ENCODE assay signal across 9 cellular contexts in the genomic region with DNA sequence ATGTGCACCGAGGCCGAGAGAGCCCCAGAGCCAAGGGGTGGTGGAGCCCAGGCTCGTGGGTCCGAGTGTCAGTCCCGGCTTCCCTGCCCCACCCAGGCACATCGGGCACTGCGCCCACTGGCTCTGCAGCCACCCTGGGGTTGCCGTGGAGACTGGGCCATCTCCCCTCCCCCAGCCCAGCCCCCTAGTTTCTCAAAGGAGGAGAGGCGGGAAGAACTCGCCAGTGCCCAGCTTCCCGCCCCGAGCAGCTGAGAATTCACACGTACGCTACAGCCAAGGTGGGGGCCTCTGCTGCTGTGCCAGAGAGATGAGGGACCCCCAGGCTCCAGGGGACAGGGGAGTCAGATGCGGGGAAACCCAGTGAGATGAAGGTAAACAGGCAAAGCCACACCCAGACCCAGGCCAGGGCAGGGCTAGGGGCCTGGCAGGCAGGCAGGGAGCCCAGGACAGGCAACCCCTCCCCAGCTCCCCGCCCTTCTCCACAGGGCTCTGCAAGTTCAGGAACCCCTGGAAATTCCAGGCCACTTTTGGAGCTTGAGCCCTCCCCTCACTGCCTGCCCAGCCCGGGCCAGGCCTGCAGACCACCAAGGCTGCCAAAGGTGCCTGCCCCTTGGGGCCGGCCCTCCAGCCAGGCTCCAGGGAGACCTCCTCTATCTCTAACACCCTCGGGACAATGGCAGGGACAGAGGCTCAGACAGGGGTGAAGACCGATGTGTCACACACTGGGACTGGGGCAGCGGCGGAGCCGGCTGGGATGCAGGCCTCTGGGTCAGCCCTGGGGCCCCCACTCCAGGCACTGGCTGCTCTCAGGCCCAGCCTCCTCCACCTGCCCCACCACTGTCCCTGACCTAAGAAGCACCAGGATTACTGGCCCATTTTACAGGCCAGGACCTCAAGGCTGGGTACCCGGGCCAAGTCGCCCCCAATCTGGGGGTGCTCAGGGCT. TPM values are rescaled to one million over a fixed set of nuclear protein-coding genes. Genes with fewer than 3 reads are reported as not detected.
A peak's percentile ranks its signal among the peaks of the same experiment; 100 is the strongest.
DNase-seq lines count a peak whose midpoint lies in the region; FAIRE-seq and TF ChIP-seq lines count a peak whose summit lies in the region.
"Had no signal": no experiment of that assay in that cellular context is flagged by ENCODE, and none has a peak within 500 bp of the region (broad histone marks: within the 10 kb centered on the region; RNA-seq: fewer than 3 reads in every experiment).

No MANE protein-coding gene starts in this region.

- peak overlapping the region; percentile 95 for H2AK5ac ChIP-seq in H1 (ENCODE audit: low read depth, low read length)
- peak overlapping the region; percentile 85 for H2AK5ac ChIP-seq in mesenchymal stem cell (ENCODE audit: low read length, severe bottlenecking)

- H3K23ac ChIP-seq in H1 (ENCODE audit: insufficient read length) (no peak overlapping the region), mesenchymal stem cell (ENCODE audit: low read length in 2 of 2) (no peak overlapping the region)

- peak overlapping the region; percentile 92 for H3K27ac ChIP-seq in H1 (ENCODE audit: low read depth, low read length)
- H3K27ac ChIP-seq in mesenchymal stem cell (ENCODE audit: low read length, poor library complexity, severe bottlenecking): peak overlapping the region; percentile 75
- peak overlapping the region; percentile 55 to 97 (median 88) for H3K27ac ChIP-seq in transverse colon

- peaks cover 10 to 76% (median 63%) of the 10 kb centered on the region in 4 experiments for H3K4me1 ChIP-seq in H1 (replicated peaks in 1 of 4; ENCODE audit: control insufficient read depth in 3 of 4, insufficient read depth in 4 of 4, low read length in 3 of 4)
- H3K4me1 ChIP-seq in mesenchymal stem cell (ENCODE audit: control insufficient read depth, insufficient read depth, low read depth, low read length): peaks cover 90% of the 10 kb centered on the region
- H3K4me1 ChIP-seq in transverse colon: peaks cover 52 to 85% (median 58%) of the 10 kb centered on the region in 4 donors

- no peak overlapping the region for H3K14ac ChIP-seq in H1 (ENCODE audit: insufficient read length)
- H3K14ac ChIP-seq in mesenchymal stem cell (ENCODE audit: low read length in 2 of 2): no peak overlapping the region

- H3K4me2 ChIP-seq in H1 (ENCODE audit: insufficient read depth in 1 of 2, low read depth in 2 of 2, low read length in 2 of 2) (peak overlapping the region; percentile 51 to 62), mesenchymal stem cell (ENCODE audit: low read length, poor library complexity, severe bottlenecking) (no peak overlapping the region)

- peaks cover 7 to 20% of the 10 kb centered on the region in 2 experiments for H4K20me1 ChIP-seq in H1 (replicated peaks in 1 of 2; ENCODE audit: control insufficient read depth in 1 of 2, insufficient read depth in 2 of 2, low read length in 2 of 2)

- H2BK5ac ChIP-seq in H1 (ENCODE audit: low read depth, low read length): peak overlapping the region; percentile 99
- no peak overlapping the region for H2BK5ac ChIP-seq in mesenchymal stem cell (ENCODE audit: low read depth, low read length, poor library complexity, severe bottlenecking)

- WGBS in H1 (ENCODE audit: extremely low coverage in 1 of 2, insufficient coverage in 1 of 2, insufficient read length in 1 of 2, insufficient replicate concordance in 2 of 2, low coverage in 1 of 2, low lambda C conversion rate in 2 of 2, missing lambda C conversion rate in 1 of 2), 2 experiments: 56% methylated on average over 18 of the region's 25 CpGs; no CpG with 5 or more reads in 1 of the 2 experiments
- 73% methylated on average over 25 of the region's 25 CpGs for WGBS in mesenchymal stem cell
- 49% methylated on average over 22 of the region's 25 CpGs; no CpG with 5 or more reads in 1 of the 2 donors for WGBS in transverse colon (ENCODE audit: low coverage in 1 of 2), 2 donors

- H2BK20ac ChIP-seq in H1 (ENCODE audit: low read length): peak overlapping the region; percentile 90

- no peak for TF ChIP-seq RAD21 in H1 (IDR thresholded peaks at IDR 0.05 in 1 of 2, conservative IDR thresholded peaks at IDR 0.05 in 1 of 2; ENCODE audit: low read depth in 2 of 2, low read length in 2 of 2)

- H3K79me1 ChIP-seq in H1 (ENCODE audit: low read depth, low read length) (peaks cover 22% of the 10 kb centered on the region), mesenchymal stem cell (replicated peaks; ENCODE audit: low read length, poor library complexity, severe bottlenecking) (peaks cover 4% of the 10 kb centered on the region)

- H3K36me3 ChIP-seq in H1 (ENCODE audit: control insufficient read depth in 2 of 4, insufficient read depth in 4 of 4, low read length in 3 of 4) (peaks cover 0 to 19% (median 2%) of the 10 kb centered on the region in 4 experiments; a peak in 3 of 8 replicates), mesenchymal stem cell (ENCODE audit: control insufficient read depth in 1 of 2, insufficient read depth in 2 of 2, low read depth in 1 of 2, low read length in 2 of 2) (peaks cover 0 to 87% of the 10 kb centered on the region in 2 experiments), transverse colon (no peaks in the 10 kb centered on the region)

- H4K91ac ChIP-seq in H1 (replicated peaks; ENCODE audit: insufficient read length, low read length) (peak overlapping the region; percentile 95), mesenchymal stem cell (ENCODE audit: low read length) (no peak overlapping the region)

- H3K9ac ChIP-seq in H1 (replicated peaks in 1 of 4; ENCODE audit: extremely low read depth in 1 of 4, low read depth in 3 of 4, low read length in 3 of 4): peak overlapping the region in 2 of 4 experiments; percentile 51 to 52; a peak in 5 of 7 replicates
- no peak overlapping the region for H3K9ac ChIP-seq in mesenchymal stem cell (ENCODE audit: low read length)

- FAIRE-seq in H1 (lab: Jason Lieb, UNC): no peak

- H2BK15ac ChIP-seq in H1 (ENCODE audit: low read length) (no peak overlapping the region; the same call in 1 of the 2 replicates), mesenchymal stem cell (ENCODE audit: low read depth, poor library complexity, severe bottlenecking) (peak overlapping the region; percentile 28)

- H3K4me3 ChIP-seq in H1 (ENCODE audit: extremely low read depth in 1 of 4, insufficient read depth in 2 of 4, low read depth in 3 of 4, low read length in 4 of 4) (peak overlapping the region in 1 of 4 experiments; percentile 34; a peak in 1 of 8 replicates), mesenchymal stem cell (ENCODE audit: insufficient read depth in 1 of 2, low read depth in 1 of 2, low read length in 2 of 2) (no peak overlapping the region), transverse colon (no peak overlapping the region)

- no peak for TF ChIP-seq CTCF in H1 (IDR thresholded peaks at IDR 0.05; ENCODE audit: control extremely low read depth in 1 of 3, insufficient read depth in 1 of 3, low read depth in 1 of 3, low read length in 3 of 3)
- TF ChIP-seq CTCF in transverse colon (IDR thresholded peaks at IDR 0.05): no peak

- POLR2A ChIA-PET in H1 (lab: Charles Lee; ENCODE audit: partially characterized antibody): interaction anchor here (0.7 to 12.6 kb wide), 13 partner anchors 6 to 60 kb away, joined by 3 to 213 read pairs (median 4); partner anchors contain the start of genes ADRM1 and RPS21

- H4K8ac ChIP-seq in H1 (ENCODE audit: extremely low read depth, insufficient read depth, low read length) (peak overlapping the region; percentile 99), mesenchymal stem cell (ENCODE audit: low read length) (peak overlapping the region; percentile 28)

- H2BK12ac ChIP-seq in H1 (ENCODE audit: low read depth, low read length) (peak overlapping the region; percentile 82), mesenchymal stem cell (ENCODE audit: low read length in 2 of 2) (peak overlapping the region in 1 of 2 experiments; percentile 45)

- H3K18ac ChIP-seq in H1 (ENCODE audit: extremely low read depth, low read length) (peak overlapping the region; percentile 93), mesenchymal stem cell (ENCODE audit: low read depth in 1 of 2, low read length in 2 of 2) (no peak overlapping the region)

- H2BK120ac ChIP-seq in H1 (replicated peaks; ENCODE audit: low read depth, low read length) (peak overlapping the region; percentile 80), mesenchymal stem cell (ENCODE audit: low read depth, low read length) (no peak overlapping the region)

- H3K79me2 ChIP-seq in H1 (ENCODE audit: control insufficient read depth in 1 of 2, insufficient read depth in 2 of 2, low read length in 2 of 2): peaks cover 13 to 82% of the 10 kb centered on the region in 2 experiments; a peak in 3 of 4 replicates

- CTCF ChIA-PET in H1 (lab: Charles Lee; ENCODE audit: partially characterized antibody): interaction anchor here (1.1 to 10.9 kb wide), 3 partner anchors 9 to 20 kb away, joined by 3 to 212 read pairs (median 5); partner anchors contain the start of gene RPS21

- H2AFZ ChIP-seq in H1 (ENCODE audit: low read length) (no peak overlapping the region), mesenchymal stem cell (ENCODE audit: low read depth, low read length) (no peak overlapping the region)

- intact Hi-C loops in transverse colon (cut with DNase I; ENCODE audit: low total_unique reads): no loop called here

- no peaks in the 10 kb centered on the region for H3K9me3 ChIP-seq in H1 (ENCODE audit: insufficient read depth in 2 of 2, low read depth in 1 of 2, low read length in 1 of 2)
- H3K9me3 ChIP-seq in mesenchymal stem cell (ENCODE audit: control insufficient read depth, low read length): no peaks in the 10 kb centered on the region
- no peaks in the 10 kb centered on the region for H3K9me3 ChIP-seq in transverse colon

- H3K4ac ChIP-seq in H1 (replicated peaks; ENCODE audit: insufficient read length, low read depth, low read length) (peak overlapping the region; percentile 97), mesenchymal stem cell (ENCODE audit: low read depth in 1 of 2, low read length in 2 of 2) (no peak overlapping the region)

- TF ChIP-seq EP300 in H1 (IDR thresholded peaks at IDR 0.05; ENCODE audit: borderline replicate concordance in 1 of 2, low read depth in 2 of 2, low read length in 2 of 2): no peak
- TF ChIP-seq EP300 in transverse colon (IDR thresholded peaks at IDR 0.05; ENCODE audit: low read depth): no peak

- TF ChIP-seq POLR2A in H1 (IDR thresholded peaks at IDR 0.05; ENCODE audit: control extremely low read depth in 1 of 2, low read depth in 2 of 2, low read length in 2 of 2): no peak; a peak in 1 of 3 replicates
- no peak for TF ChIP-seq POLR2A in transverse colon (IDR thresholded peaks at IDR 0.05)

- DNase-seq in NCI-H69 (lab: John Stamatoyannopoulos, UW) (peak; percentile 73), H1 (ENCODE audit: low read depth in 1 of 2, low spot score in 2 of 2) (peak in 1 of 2 experiments; percentile 66), mesenchymal stem cell (no peak), transverse colon (no peak), NOMO-1 (lab: John Stamatoyannopoulos, UW; ENCODE audit: unreplicated experiment in 2 of 2) (no peak), UCSD-AML1 (lab: John Stamatoyannopoulos, UW; ENCODE audit: unreplicated experiment) (no peak), SIG-M5 treated with dmso at 0.1 percent for 504 hours (lab: John Stamatoyannopoulos, UW; ENCODE audit: unreplicated experiment) (no peak)
- DNase-seq: effector CD4-positive, alpha-beta T cell; stimulated activated naive B cell treated with anti-CD40 and anti-IgM and Interleukin-4, amounts not matched to agents 10 μg/mL and 1 μg/mL and 100 μg/mL, for 72 hours had no signal

- peak overlapping the region; percentile 95 for H4K5ac ChIP-seq in H1 (ENCODE audit: insufficient read length, low read depth, low read length)

- in situ Hi-C loops in transverse colon (cut with MboI; ENCODE audit: low pct_ligation_motif_present in 1 of 4, low pct_unique_long_range_greater_than_20kb in 1 of 4, low sequenced_read_pairs in 3 of 4): no loop called here

- peaks cover 5% of the 10 kb centered on the region for H3K23me2 ChIP-seq in H1 (ENCODE audit: low read depth, low read length)

- H3K56ac ChIP-seq in H1 (replicated peaks; ENCODE audit: insufficient read length, low read depth, low read length): peak overlapping the region; percentile 56

- no peaks in the 10 kb centered on the region for H3K27me3 ChIP-seq in H1 (replicated peaks in 1 of 4; ENCODE audit: control insufficient read depth in 3 of 4, extremely low read depth in 1 of 4, insufficient read depth in 3 of 4, low read length in 3 of 4)
- H3K27me3 ChIP-seq in mesenchymal stem cell (ENCODE audit: control insufficient read depth in 1 of 2, insufficient read depth in 1 of 2, low read length in 2 of 2): peaks cover 0 to 2% of the 10 kb centered on the region in 2 experiments
- H3K27me3 ChIP-seq in transverse colon: peaks cover 11% of the 10 kb centered on the region

RNA-seq across cellular contexts. Expression of gene LAMA5, which starts 6.0 kb away (rescaled TPM):
- 210 and 225 TPM in 2 replicates for total RNA-seq in H1 (2021; fragmentation: NEBNext Ultra II Directional; extraction: Animal tissue kit (Norgen Biotek cat#: 25700))
- 34.4 and 90.7 TPM in 2 replicates for polyA plus RNA-seq in H1 (2011; rRNA removed)
- 57.6 TPM for polyA plus RNA-seq in H1 (2011; cell fraction: cytosol; rRNA removed)
- 648 TPM for polyA plus RNA-seq in H1 (2011; cell fraction: nucleus; rRNA removed)
- 136 to 235 TPM (median 223 TPM) in 4 replicates for polyA plus RNA-seq in H1 (2012, experiment 1 of 2)
- 130 TPM for polyA plus RNA-seq in H1 (2012, experiment 2 of 2)
- polyA plus RNA-seq in H1 (2013, experiment 1 of 2): 107 TPM
- 82.4 TPM for polyA plus RNA-seq in H1 (2013, experiment 2 of 2)
- polyA minus RNA-seq in H1 (2011; rRNA and poly(A)+ RNA removed): 24.2 and 31.4 TPM in 2 replicates
- polyA minus RNA-seq in H1 (2011; cell fraction: cytosol; rRNA and poly(A)+ RNA removed): 70.1 TPM
- 212 TPM for polyA minus RNA-seq in H1 (2011; cell fraction: nucleus; rRNA and poly(A)+ RNA removed)
- 70.0 TPM for polyA plus RNA-seq in mesenchymal stem cell (2013, experiment 1 of 2)
- polyA plus RNA-seq in mesenchymal stem cell (2013, experiment 2 of 2): 65.1 TPM
- total RNA-seq in transverse colon: 100 to 1,000 TPM in 2 of 4 donors, 10 to 100 TPM in 2; 33.2 to 269 (median 91.3) TPM

RNA-seq across cellular contexts. Expression of gene RPS21, which starts 25.8 kb away (rescaled TPM):
- 1,787 and 1,829 TPM in 2 replicates for total RNA-seq in H1 (2021; fragmentation: NEBNext Ultra II Directional; extraction: Animal tissue kit (Norgen Biotek cat#: 25700))
- 7,219 and 8,331 TPM in 2 replicates for polyA plus RNA-seq in H1 (2011; rRNA removed)
- 7,720 TPM for polyA plus RNA-seq in H1 (2011; cell fraction: cytosol; rRNA removed)
- polyA plus RNA-seq in H1 (2011; cell fraction: nucleus; rRNA removed): 4,705 TPM
- polyA plus RNA-seq in H1 (2012, experiment 1 of 2): 4,429 to 5,604 TPM (median 4,871 TPM) in 4 replicates
- 4,124 TPM for polyA plus RNA-seq in H1 (2012, experiment 2 of 2)
- polyA plus RNA-seq in H1 (2013, experiment 1 of 2): 4,907 TPM
- 4,204 TPM for polyA plus RNA-seq in H1 (2013, experiment 2 of 2)
- 654 and 663 TPM in 2 replicates for polyA minus RNA-seq in H1 (2011; rRNA and poly(A)+ RNA removed)
- 718 TPM for polyA minus RNA-seq in H1 (2011; cell fraction: cytosol; rRNA and poly(A)+ RNA removed)
- polyA minus RNA-seq in H1 (2011; cell fraction: nucleus; rRNA and poly(A)+ RNA removed): 1,108 TPM
- polyA plus RNA-seq in mesenchymal stem cell (2013, experiment 1 of 2): 2,383 TPM
- polyA plus RNA-seq in mesenchymal stem cell (2013, experiment 2 of 2): 2,319 TPM
- 1,000 to 10,000 TPM in 3 of 4 donors, 100 to 1,000 TPM in 1; 585 to 2,728 (median 1,375) TPM for total RNA-seq in transverse colon

RNA-seq across cellular contexts. Expression of gene CABLES2, which starts 46.0 kb away (rescaled TPM):
- 8.0 TPM in 2 replicates for total RNA-seq in H1 (2021; fragmentation: NEBNext Ultra II Directional; extraction: Animal tissue kit (Norgen Biotek cat#: 25700))
- polyA plus RNA-seq in H1 (2011; rRNA removed): 8.8 and 10.5 TPM in 2 replicates
- 6.5 TPM for polyA plus RNA-seq in H1 (2011; cell fraction: cytosol; rRNA removed)
- 9.7 TPM for polyA plus RNA-seq in H1 (2011; cell fraction: nucleus; rRNA removed)
- 8.2 to 10.9 TPM (median 9.6 TPM) in 4 replicates for polyA plus RNA-seq in H1 (2012, experiment 1 of 2)
- polyA plus RNA-seq in H1 (2012, experiment 2 of 2): 7.4 TPM
- 5.3 TPM for polyA plus RNA-seq in H1 (2013, experiment 1 of 2)
- polyA plus RNA-seq in H1 (2013, experiment 2 of 2): 5.6 TPM
- polyA minus RNA-seq in H1 (2011; rRNA and poly(A)+ RNA removed): 5.2 and 5.7 TPM in 2 replicates
- 7.8 TPM for polyA minus RNA-seq in H1 (2011; cell fraction: cytosol; rRNA and poly(A)+ RNA removed)
- polyA minus RNA-seq in H1 (2011; cell fraction: nucleus; rRNA and poly(A)+ RNA removed): 4.3 TPM
- 5.4 TPM for polyA plus RNA-seq in mesenchymal stem cell (2013, experiment 1 of 2)
- 5.4 TPM for polyA plus RNA-seq in mesenchymal stem cell (2013, experiment 2 of 2)
- total RNA-seq in transverse colon: 10 to 100 TPM in 1 of 4 donors, 1 to 10 TPM in 3; 3.7 to 10.1 (median 8.5) TPM

RNA-seq across cellular contexts. Expression of gene ADRM1, which starts 58.3 kb away (rescaled TPM):
- total RNA-seq in H1 (2021; fragmentation: NEBNext Ultra II Directional; extraction: Animal tissue kit (Norgen Biotek cat#: 25700)): 126 and 138 TPM in 2 replicates
- 214 and 260 TPM in 2 replicates for polyA plus RNA-seq in H1 (2011; rRNA removed)
- 209 TPM for polyA plus RNA-seq in H1 (2011; cell fraction: cytosol; rRNA removed)
- polyA plus RNA-seq in H1 (2011; cell fraction: nucleus; rRNA removed): 180 TPM
- 119 to 168 TPM (median 157 TPM) in 4 replicates for polyA plus RNA-seq in H1 (2012, experiment 1 of 2)
- polyA plus RNA-seq in H1 (2012, experiment 2 of 2): 141 TPM
- polyA plus RNA-seq in H1 (2013, experiment 1 of 2): 137 TPM
- polyA plus RNA-seq in H1 (2013, experiment 2 of 2): 131 TPM
- polyA minus RNA-seq in H1 (2011; rRNA and poly(A)+ RNA removed): 39.2 and 45.4 TPM in 2 replicates
- 68.0 TPM for polyA minus RNA-seq in H1 (2011; cell fraction: cytosol; rRNA and poly(A)+ RNA removed)
- polyA minus RNA-seq in H1 (2011; cell fraction: nucleus; rRNA and poly(A)+ RNA removed): 67.0 TPM
- 99.6 TPM for polyA plus RNA-seq in mesenchymal stem cell (2013, experiment 1 of 2)
- polyA plus RNA-seq in mesenchymal stem cell (2013, experiment 2 of 2): 97.9 TPM
- total RNA-seq in transverse colon: 100 to 1,000 TPM in 3 of 4 donors, 10 to 100 TPM in 1; 41.8 to 126 (median 109) TPM
